Comparison of ENCODE assay signal across 8 cellular contexts in genomic region chr13:43874512-43875092, GRCh38. TPM values are rescaled to one million over a fixed set of nuclear protein-coding genes. Genes with fewer than 3 reads are reported as not detected.
DNase-seq lines count a peak whose midpoint lies in the region; ATAC-seq and TF ChIP-seq lines count a peak whose summit lies in the region.

No MANE protein-coding gene starts in this region.

- H3K27me3 Mint-ChIP-seq in activated CD4-positive, alpha-beta T cell treated with anti-CD3 and anti-CD28 coated beads for 36 hours: no peaks in the 10 kb centered on the region

- POLR2A ChIA-PET in activated CD4-positive, alpha-beta T cell treated with anti-CD3 and anti-CD28 coated beads for 36 hours (lab: Charles Lee): no interaction called here

- H2AFZ ChIP-seq in fibroblast of lung (ENCODE audit: low read length): no peak overlapping the region

- H3K36me3 Mint-ChIP-seq in activated CD4-positive, alpha-beta T cell treated with anti-CD3 and anti-CD28 coated beads for 36 hours (ENCODE audit: low read depth): no peaks in the 10 kb centered on the region

- H4K20me1 ChIP-seq in fibroblast of lung (ENCODE audit: control insufficient read depth, extremely low read depth, insufficient read depth, low read length): no peaks in the 10 kb centered on the region

- H3K9ac ChIP-seq in fibroblast of lung (ENCODE audit: insufficient read depth, low read length): no peak overlapping the region

- H3K4me1 ChIP-seq in heart right ventricle (peaks cover 0 to 25% (median 7%) of the 10 kb centered on the region in 9 donors), right cardiac atrium (ENCODE audit: control insufficient read depth, insufficient read depth, low read length) (peaks cover 2% of the 10 kb centered on the region), fibroblast of lung (ENCODE audit: control insufficient read depth, extremely low read depth, insufficient read depth, low read length) (no peaks in the 10 kb centered on the region), spleen (peaks cover 14 to 33% (median 19%) of the 10 kb centered on the region in 6 donors)

- ATAC-seq in heart right ventricle: no peak
- no peak for ATAC-seq in right cardiac atrium
- ATAC-seq in HG03135 (IDR thresholded peaks at IDR 0.05; ENCODE audit: unreplicated experiment): no peak
- no peak for ATAC-seq in activated CD4-positive, alpha-beta T cell treated with anti-CD3 and anti-CD28 coated beads for 36 hours

- intact Hi-C loops in heart right ventricle (cut with DNase I): loop anchor here in 6 of 10 donors (5.0 to 10.0 kb wide), 6 partner anchors 570 to 1277 kb away; no protein-coding TSS in a partner anchor
- intact Hi-C loops in right cardiac atrium (cut with DNase I): loop anchor here in 1 of 4 donors (10.0 kb wide), 1 partner anchor 1280 kb away; no protein-coding TSS in a partner anchor
- intact Hi-C loops in spleen (cut with DNase I; ENCODE audit: low total_unique reads): loop anchor here (10.0 kb wide), 1 partner anchor 900 kb away; no protein-coding TSS in a partner anchor
- intact Hi-C loops in activated CD4-positive, alpha-beta T cell treated with anti-CD3 and anti-CD28 coated beads for 36 hours (cut with DNase I, micrococcal nuclease): loop anchor here (2.0 to 10.0 kb wide), 7 partner anchors 77 to 1280 kb away; no protein-coding TSS in a partner anchor

- H3K27ac ChIP-seq in heart right ventricle (peak overlapping the region in 1 of 10 donors; percentile 12), right cardiac atrium (ENCODE audit: low read length) (no peak overlapping the region), fibroblast of lung (ENCODE audit: insufficient read depth, low read length) (no peak overlapping the region), spleen (no peak overlapping the region)

- no peaks in the 10 kb centered on the region for H3K9me3 Mint-ChIP-seq in activated CD4-positive, alpha-beta T cell treated with anti-CD3 and anti-CD28 coated beads for 36 hours (ENCODE audit: low read depth)

- CTCF ChIA-PET in activated CD4-positive, alpha-beta T cell treated with anti-CD3 and anti-CD28 coated beads for 36 hours (lab: Charles Lee): interaction anchor here (0.5 to 2.2 kb wide), 2 partner anchors 10 to 1378 kb away, joined by 4 to 6 read pairs; no protein-coding TSS in a partner anchor

- H3K4me3 ChIP-seq in heart right ventricle (no peak overlapping the region), right cardiac atrium (ENCODE audit: low read length) (no peak overlapping the region), fibroblast of lung (replicated peaks in 1 of 4; ENCODE audit: control extremely low read depth in 1 of 4, insufficient read depth in 1 of 4, low read depth in 3 of 4, low read length in 4 of 4) (no peak overlapping the region), spleen (no peak overlapping the region)

- H3K4me1 Mint-ChIP-seq in activated CD4-positive, alpha-beta T cell treated with anti-CD3 and anti-CD28 coated beads for 36 hours: peaks cover 14% of the 10 kb centered on the region

- peak; percentile 24 to 81 (median 67) for TF ChIP-seq CTCF in heart right ventricle (IDR thresholded peaks at IDR 0.05)
- peak; percentile 4 to 43 for TF ChIP-seq CTCF in fibroblast of lung (conservative IDR thresholded peaks at IDR 0.05 in 1 of 2, IDR thresholded peaks at IDR 0.05 in 1 of 2; ENCODE audit: low read depth in 1 of 2, low read length in 2 of 2)
- TF ChIP-seq CTCF in spleen (IDR thresholded peaks at IDR 0.05 in 8 of 11, conservative IDR thresholded peaks at IDR 0.05 in 3 of 11): peak in 10 of 11 experiments; percentile 37 to 77 (median 65)

- H3K27me3 ChIP-seq in heart right ventricle: no peaks in the 10 kb centered on the region
- H3K27me3 ChIP-seq in right cardiac atrium (ENCODE audit: control insufficient read depth, insufficient read depth): no peaks in the 10 kb centered on the region
- H3K27me3 ChIP-seq in fibroblast of lung (ENCODE audit: control insufficient read depth, insufficient read depth, low read length): no peaks in the 10 kb centered on the region
- no peaks in the 10 kb centered on the region for H3K27me3 ChIP-seq in spleen (replicated peaks in 1 of 7)

- no peak overlapping the region for H3K27ac Mint-ChIP-seq in activated CD4-positive, alpha-beta T cell treated with anti-CD3 and anti-CD28 coated beads for 36 hours

- 8 to 18% methylated on average over 2 of the region's 2 CpGs for WGBS in heart right ventricle, 2 donors
- WGBS in right cardiac atrium: 13% methylated on average over 2 of the region's 2 CpGs
- WGBS in spleen, 5 donors: 9 to 18% (median 15%) methylated on average over 2 of the region's 2 CpGs

- H3K79me2 ChIP-seq in fibroblast of lung (ENCODE audit: control insufficient read depth, insufficient read depth, low read length): no peaks in the 10 kb centered on the region

- H3K36me3 ChIP-seq in heart right ventricle: peaks cover 0 to 13% (median 0%) of the 10 kb centered on the region in 9 donors
- no peaks in the 10 kb centered on the region for H3K36me3 ChIP-seq in fibroblast of lung (ENCODE audit: control insufficient read depth, insufficient read depth, low read length)
- H3K36me3 ChIP-seq in spleen: peaks cover 0 to 19% (median 0%) of the 10 kb centered on the region in 6 donors

- DNase-seq in heart right ventricle (no peak), right cardiac atrium (no peak), OCI-M1 (lab: John Stamatoyannopoulos, UW) (peak; percentile 65), fibroblast of lung (ENCODE audit: low read depth in 2 of 2) (peak; percentile 16 to 65), spleen (no peak)
- no peak for DNase-seq in stimulated activated naive CD4-positive, alpha-beta T cell treated with Interleukin-2 at 50 U/mL for 16 hours (lab: John Stamatoyannopoulos, UW)
- no peak for DNase-seq in activated CD4-positive, alpha-beta T cell treated with anti-CD3 and anti-CD28 coated beads for 36 hours

- no peaks in the 10 kb centered on the region for H3K9me3 ChIP-seq in heart right ventricle
- no peaks in the 10 kb centered on the region for H3K9me3 ChIP-seq in right cardiac atrium (ENCODE audit: control insufficient read depth, low read length)
- H3K9me3 ChIP-seq in fibroblast of lung (ENCODE audit: control insufficient read depth, insufficient read depth, low read depth, low read length): no peaks in the 10 kb centered on the region
- H3K9me3 ChIP-seq in spleen: peaks cover 0 to 7% (median 2%) of the 10 kb centered on the region in 8 donors

- H3K4me2 ChIP-seq in fibroblast of lung (ENCODE audit: extremely low read depth, insufficient read depth, low read length): no peak overlapping the region

- H3K4me3 Mint-ChIP-seq in activated CD4-positive, alpha-beta T cell treated with anti-CD3 and anti-CD28 coated beads for 36 hours: no peak overlapping the region

- TF ChIP-seq POLR2A in spleen (IDR thresholded peaks at IDR 0.05): no peak

RNA-seq across cellular contexts. Expression of gene CCDC122, which starts 4.9 kb away (rescaled TPM):
- total RNA-seq in heart right ventricle (10 to 100 TPM in 4 of 10 donors, 1 to 10 TPM in 6; 2.4 to 16.0 (median 7.3) TPM), right cardiac atrium (10 to 100 TPM in 2 of 4 donors, 1 to 10 TPM in 2; 4.6 to 15.6 (median 10.1) TPM), fibroblast of lung (6.8 and 7.2 TPM in 2 replicates), spleen (10 to 100 TPM in 1 of 7 donors, 1 to 10 TPM in 6; 3.6 to 10.9 (median 7.3) TPM)
- polyA plus RNA-seq in heart right ventricle (1 to 10 TPM; 1.6 to 8.4 TPM), right cardiac atrium (7.1 TPM), fibroblast of lung (1.2 and 2.0 TPM in 2 replicates), spleen (1 to 10 TPM; 3.6 to 8.1 (median 5.5) TPM)
- 3.2 and 6.4 TPM in 2 replicates for polyA plus RNA-seq in fibroblast of lung (2012)
- 0.75 TPM in 1 of 2 replicates, not detected in the other for polyA minus RNA-seq in fibroblast of lung (ENCODE audit: low replicate concordance)
- 1 to 10 TPM; 2.0 to 3.1 TPM for total RNA-seq in activated CD4-positive, alpha-beta T cell treated with anti-CD3 and anti-CD28 coated beads for 36 hours

RNA-seq across cellular contexts. Expression of gene LACC1, which starts 5.1 kb away (rescaled TPM):
- total RNA-seq in heart right ventricle (10 to 100 TPM in 3 of 10 donors, 1 to 10 TPM in 7; 2.9 to 16.5 (median 6.7) TPM), right cardiac atrium (10 to 100 TPM in 2 of 4 donors, 1 to 10 TPM in 2; 6.6 to 13.4 (median 9.1) TPM), fibroblast of lung (8.9 and 11.3 TPM in 2 replicates), spleen (10 to 100 TPM in 6 of 7 donors, 1 to 10 TPM in 1; 7.9 to 17.6 (median 13.2) TPM)
- polyA plus RNA-seq in heart right ventricle (1 to 10 TPM; 1.8 to 6.9 TPM), right cardiac atrium (6.0 TPM), fibroblast of lung (5.5 and 6.9 TPM in 2 replicates), spleen (1 to 10 TPM; 3.0 to 4.3 (median 3.3) TPM)
- 5.5 and 5.6 TPM in 2 replicates for polyA plus RNA-seq in fibroblast of lung (2012)
- polyA minus RNA-seq in fibroblast of lung (ENCODE audit: low replicate concordance): 2.4 TPM in 1 of 2 replicates, not detected in the other
- total RNA-seq in activated CD4-positive, alpha-beta T cell treated with anti-CD3 and anti-CD28 coated beads for 36 hours: 1 to 10 TPM; 2.6 to 3.1 TPM

Comparison
In these comparisons a context has a peak if more than half of its experiments do, and no peak if none do; other contexts are left out.
1. DNase-seq: peak in OCI-M1 (single experiment) and fibroblast of lung (2 of 2); none in heart right ventricle (0 of 2), right cardiac atrium (0 of 3), spleen (single experiment), stimulated activated naive CD4-positive, alpha-beta T cell treated with Interleukin-2 at 50 U/mL for 16 hours (single experiment) and activated CD4-positive, alpha-beta T cell treated with anti-CD3 and anti-CD28 coated beads for 36 hours (single experiment).
2. Peak in every context shown above with its lines, with median percentiles within 50 percentile points of each other: CTCF ChIP-seq.